In genomic region chr19:10744848-10745293, GRCh38 we compare ENCODE assay signal across 1 cellular context.
TF ChIP-seq lines count a peak whose summit lies in the region.

No MANE protein-coding gene starts in this region.

TF ChIP-seq in WTC11, 78 proteins besides CTCF, POLR2A, EP300 and RAD21 (continued from another document):
- TF ChIP-seq ZNF281 (CRISPR knock-in tag; IDR thresholded peaks at IDR 0.05): no peak
- TF ChIP-seq ZBTB43 (CRISPR knock-in tag; IDR thresholded peaks at IDR 0.05): no peak
- TF ChIP-seq ZNF219 (CRISPR knock-in tag; IDR thresholded peaks at IDR 0.05; ENCODE audit: borderline replicate concordance): no peak
- no peak for TF ChIP-seq STAT6 (CRISPR knock-in tag; conservative IDR thresholded peaks at IDR 0.05; ENCODE audit: low read depth)
